9 cellular contexts compared by ENCODE assay signal in the genomic region with DNA sequence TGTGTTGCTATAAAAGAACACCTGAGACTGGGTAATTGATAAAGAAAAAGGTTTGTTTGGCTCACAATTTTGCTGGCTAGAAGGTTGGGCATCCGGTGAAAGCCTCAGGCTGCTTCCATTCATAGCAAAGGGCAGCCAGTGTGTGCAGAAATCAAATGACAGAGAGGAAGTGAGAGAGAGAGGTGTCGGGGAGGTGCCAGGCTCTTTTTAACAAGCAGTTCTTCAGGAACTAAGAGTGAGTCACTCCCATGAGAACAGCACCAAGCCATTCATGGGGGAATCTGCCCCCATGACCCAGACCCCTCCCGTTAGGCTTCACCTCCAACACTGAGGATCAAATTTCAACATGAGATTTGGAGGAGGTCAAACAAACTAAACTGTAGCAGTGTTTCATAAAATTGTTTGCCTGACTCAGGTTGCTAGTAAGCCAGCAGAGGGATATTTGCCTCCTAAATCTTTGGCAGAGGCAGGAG. TPM values are rescaled to one million over a fixed set of nuclear protein-coding genes. Genes with fewer than 3 reads are reported as not detected.
A peak's percentile ranks its signal among the peaks of the same experiment; 100 is the strongest.
DNase-seq lines count a peak whose midpoint lies in the region; ATAC-seq and TF ChIP-seq lines count a peak whose summit lies in the region.
"Had no signal": no experiment of that assay in that cellular context is flagged by ENCODE, and none has a peak within 500 bp of the region (broad histone marks: within the 10 kb centered on the region; RNA-seq: fewer than 3 reads in every experiment).

No MANE protein-coding gene starts in this region.

- 62 to 70% methylated on average over 3 of the region's 3 CpGs for WGBS in GM23248 (ENCODE audit: low coverage in 1 of 2, low lambda C conversion rate in 2 of 2, missing lambda C conversion rate in 2 of 2), 2 experiments

- H3K4me1 ChIP-seq in GM23248 (ENCODE audit: insufficient read depth) (peaks cover 11% of the 10 kb centered on the region; the same call in 1 of the 2 replicates), osteoblast (ENCODE audit: insufficient read depth, low read length) (peaks cover 22% of the 10 kb centered on the region)

- H3K36me3 ChIP-seq in GM23248 (ENCODE audit: low read depth) (peaks cover 8% of the 10 kb centered on the region), osteoblast (ENCODE audit: insufficient read depth, low read length) (peaks cover 27% of the 10 kb centered on the region)

- in situ Hi-C loops in GM23248 (cut with MboI): no loop called here

- H3K4me1 Mint-ChIP-seq in chondrocyte (ENCODE audit: low read depth): peaks cover 16% of the 10 kb centered on the region

- H3K79me2 ChIP-seq in GM23248 (ENCODE audit: insufficient read depth) (no peaks in the 10 kb centered on the region), osteoblast (ENCODE audit: insufficient read depth, low read length) (no peaks in the 10 kb centered on the region)

- no peak overlapping the region for H3K4me3 Mint-ChIP-seq in chondrocyte (ENCODE audit: unreplicated experiment)

- H3K27me3 Mint-ChIP-seq in chondrocyte (ENCODE audit: low read depth): peaks cover 3% of the 10 kb centered on the region

- H3K27me3 ChIP-seq in GM23248 (replicated peaks; ENCODE audit: insufficient read depth): no peaks in the 10 kb centered on the region
- H3K27me3 ChIP-seq in osteoblast (ENCODE audit: insufficient read depth, low read length): no peaks in the 10 kb centered on the region

- H2AFZ ChIP-seq in GM23248: no peak overlapping the region
- H2AFZ ChIP-seq in osteoblast (ENCODE audit: low read length): peak overlapping the region; percentile 42

- H3K4me3 ChIP-seq in GM23248: no peak overlapping the region
- H3K4me3 ChIP-seq in osteoblast (ENCODE audit: insufficient read depth, low read length): no peak overlapping the region
- H3K4me3 ChIP-seq: thoracic aorta had no signal

- H3F3A ChIP-seq in GM23248 (ENCODE audit: insufficient read depth): 0 out of 2 replicates have a peak, but pooled peaks cover 11% of the 10 kb centered on the region

- no peak overlapping the region for H3K9ac ChIP-seq in GM23248

- no peak overlapping the region; the same call in 1 of the 2 replicates for H3K27ac ChIP-seq in GM23248
- peak overlapping the region; percentile 15 for H3K27ac ChIP-seq in osteoblast (ENCODE audit: low read depth, low read length)
- H3K27ac ChIP-seq: thoracic aorta had no signal

- peaks cover 17% of the 10 kb centered on the region for H3K36me3 Mint-ChIP-seq in chondrocyte (ENCODE audit: low read depth)

- H3K27ac Mint-ChIP-seq in chondrocyte (ENCODE audit: unreplicated experiment): peak overlapping the region; percentile 55

- H3K9me3 ChIP-seq in GM23248 (ENCODE audit: low read depth) (no peaks in the 10 kb centered on the region), osteoblast (ENCODE audit: low read depth, low read length) (no peaks in the 10 kb centered on the region)
- H3K9me3 ChIP-seq: thoracic aorta had no signal

- no peaks in the 10 kb centered on the region for H3K9me3 Mint-ChIP-seq in chondrocyte (ENCODE audit: low read depth)

- H3K9me2 ChIP-seq in GM23248 (ENCODE audit: insufficient read depth): no peaks in the 10 kb centered on the region

- TF ChIP-seq CTCF in chondrocyte (IDR thresholded peaks at IDR 0.05) (no peak), osteoblast (IDR thresholded peaks at IDR 0.05; ENCODE audit: extremely low read depth, low read depth, low read length) (no peak)

- H4K20me1 ChIP-seq in GM23248 (ENCODE audit: insufficient read depth): no peaks in the 10 kb centered on the region
- no peaks in the 10 kb centered on the region for H4K20me1 ChIP-seq in osteoblast (ENCODE audit: insufficient read depth, low read length)

- H3K4me2 ChIP-seq in GM23248 (ENCODE audit: unreplicated experiment): no peak overlapping the region
- H3K4me2 ChIP-seq in osteoblast (ENCODE audit: insufficient read depth, low read length): no peak overlapping the region

- ATAC-seq in GM21576 (IDR thresholded peaks at IDR 0.05; ENCODE audit: unreplicated experiment): no peak
- ATAC-seq in GM19328 (IDR thresholded peaks at IDR 0.05; ENCODE audit: unreplicated experiment): no peak

- peak; percentile 58 for DNase-seq in CD1c-positive myeloid dendritic cell (ENCODE audit: extremely low spot score)
- DNase-seq in GM23248: peak; percentile 28
- peak; percentile 22 for DNase-seq in OCI-M1 (lab: John Stamatoyannopoulos, UW)
- no peak for DNase-seq in chondrocyte (ENCODE audit: low spot score)
- no peak for DNase-seq in osteoblast (ENCODE audit: insufficient read length, low spot score, missing footprints)
- no peak for DNase-seq in AG08395 (ENCODE audit: low spot score)

RNA-seq across cellular contexts. Expression of a gene that starts 4.5 kb away (rescaled TPM):
- under 0.01 TPM in 1 of 2 replicates, not detected in the other for total RNA-seq in GM23248 (2014; rRNA removed; shearing (Covaris generic))
- polyA plus RNA-seq in GM23248 (2016; fragmentation: Nextera tagmentation; extraction: Ambion mirVana): 0.29 TPM in 2 replicates
- 0.10 TPM in 1 of 3 replicates, not detected in the others for total RNA-seq in chondrocyte
- total RNA-seq in osteoblast: 3.2 and 3.6 TPM in 2 replicates

RNA-seq across cellular contexts. Expression of a gene that starts 8.8 kb away (rescaled TPM):
- 10.1 and 12.9 TPM in 2 replicates for total RNA-seq in GM23248 (2014; rRNA removed; shearing (Covaris generic))
- polyA plus RNA-seq in GM23248 (2016; fragmentation: Nextera tagmentation; extraction: Ambion mirVana): 7.7 and 9.4 TPM in 2 replicates
- total RNA-seq in chondrocyte (13.5 to 16.6 TPM (median 15.0 TPM) in 3 replicates), osteoblast (30.6 and 33.7 TPM in 2 replicates)

RNA-seq across cellular contexts. Expression of a gene that starts 8.9 kb away (rescaled TPM):
- total RNA-seq in GM23248 (2014; rRNA removed; shearing (Covaris generic)): 15.2 and 16.4 TPM in 2 replicates
- 13.7 and 14.2 TPM in 2 replicates for polyA plus RNA-seq in GM23248 (2016; fragmentation: Nextera tagmentation; extraction: Ambion mirVana)
- total RNA-seq in chondrocyte (9.0 to 16.5 TPM (median 9.1 TPM) in 3 replicates), osteoblast (29.2 and 33.3 TPM in 2 replicates)

RNA-seq across cellular contexts. Expression of a gene that starts 58.2 kb away (rescaled TPM):
- total RNA-seq in GM23248 (2014; rRNA removed; shearing (Covaris generic)): 34.0 and 46.8 TPM in 2 replicates
- polyA plus RNA-seq in GM23248 (2016; fragmentation: Nextera tagmentation; extraction: Ambion mirVana): 62.6 and 65.2 TPM in 2 replicates
- total RNA-seq in chondrocyte (80.6 to 88.9 TPM (median 85.6 TPM) in 3 replicates), osteoblast (44.5 and 48.1 TPM in 2 replicates)

Comparison
In these comparisons a context has a peak if more than half of its experiments do, and no peak if none do; other contexts are left out.
1. DNase-seq: peak in CD1c-positive myeloid dendritic cell (single experiment), GM23248 (single experiment) and OCI-M1 (single experiment); none in chondrocyte (single experiment), osteoblast (single experiment) and AG08395 (single experiment).